Comparison of ENCODE assay signal across 11 cellular contexts in genomic region chr6:43799671-43800623, GRCh38. TPM values are rescaled to one million over a fixed set of nuclear protein-coding genes. Genes with fewer than 3 reads are reported as not detected.
DNase-seq lines count a peak whose midpoint lies in the region; ATAC-seq and TF ChIP-seq lines count a peak whose summit lies in the region.
"Had no signal": no experiment of that assay in that cellular context is flagged by ENCODE, and none has a peak within 500 bp of the region (broad histone marks: within the 10 kb centered on the region; RNA-seq: fewer than 3 reads in every experiment).

No MANE protein-coding gene starts in this region.

- H3K4me3 ChIP-seq in HL-60 (replicated peaks; ENCODE audit: insufficient read depth, low read length), result no peak overlapping the region
- H3K4me3 ChIP-seq in lung, result no peak overlapping the region
- no peak overlapping the region for H3K4me3 ChIP-seq in sigmoid colon
- H3K4me3 ChIP-seq: HAP-1 had no signal

- H3K9me3 ChIP-seq in lung (ENCODE audit: control insufficient read depth in 2 of 2, insufficient read depth in 1 of 2, low read length in 1 of 2), result no peaks in the 10 kb centered on the region
- H3K9me3 ChIP-seq in sigmoid colon, result no peaks in the 10 kb centered on the region
- H3K9me3 ChIP-seq: HAP-1 had no signal

- no peak for TF ChIP-seq POLR2A in sigmoid colon (IDR thresholded peaks at IDR 0.05)

- no peak for ATAC-seq in lung (ENCODE audit: insufficient read depth, low FRiP score)
- no peak for ATAC-seq in HG03520 (IDR thresholded peaks at IDR 0.05; ENCODE audit: unreplicated experiment)

- no peaks in the 10 kb centered on the region for H3K36me3 Mint-ChIP-seq in mesothelial cell of epicardium

- DNase-seq in A172 (ENCODE audit: low spot score) (peak; percentile 53), HL-60 (ENCODE audit: low read depth in 1 of 2, low spot score in 1 of 2) (peak; percentile 52 to 92), SKM-1 treated with dmso at 0.1 percent for 144 hours (lab: John Stamatoyannopoulos, UW; ENCODE audit: unreplicated experiment) (peak; percentile 93), lung (ENCODE audit: low spot score) (no peak), mesothelial cell of epicardium (ENCODE audit: low spot score in 2 of 2, unreplicated experiment in 2 of 2) (no peak), sigmoid colon (no peak), amygdala (lab: John Stamatoyannopoulos, UW) (no peak)
- DNase-seq: central memory CD4-positive, alpha-beta T cell; NCI-H2029 treated with DMSO at 0.1 percent for 48 hours had no signal

- peaks cover 2 to 17% of the 10 kb centered on the region in 2 donors for H3K4me1 ChIP-seq in lung (ENCODE audit: control insufficient read depth in 2 of 2, insufficient read depth in 2 of 2, low read length in 2 of 2)
- no peaks in the 10 kb centered on the region for H3K4me1 ChIP-seq in sigmoid colon
- H3K4me1 ChIP-seq: HAP-1 had no signal

- H3K4me1 Mint-ChIP-seq in mesothelial cell of epicardium, result peaks cover 16% of the 10 kb centered on the region

- no peak for TF ChIP-seq EP300 in sigmoid colon (IDR thresholded peaks at IDR 0.05)

- H3K4me3 Mint-ChIP-seq in mesothelial cell of epicardium, result no peak overlapping the region

- H3K27me3 Mint-ChIP-seq in mesothelial cell of epicardium (ENCODE audit: low read depth), result no peaks in the 10 kb centered on the region

- WGBS in lung, 2 donors, result 30 to 75% methylated on average over 8 of the region's 8 CpGs
- WGBS in sigmoid colon, 2 donors, result 66 to 80% methylated on average over 8 of the region's 8 CpGs

- no peak overlapping the region for H3K27ac Mint-ChIP-seq in mesothelial cell of epicardium

- TF ChIP-seq CTCF in HL-60 (IDR thresholded peaks at IDR 0.05; ENCODE audit: insufficient read depth, low read length) (no peak), lung (IDR thresholded peaks at IDR 0.05; ENCODE audit: control extremely low read depth, extremely low read depth) (no peak), mesothelial cell of epicardium (IDR thresholded peaks at IDR 0.05; ENCODE audit: unreplicated experiment) (no peak), sigmoid colon (IDR thresholded peaks at IDR 0.05) (no peak)

- H3K9me3 Mint-ChIP-seq in mesothelial cell of epicardium, result no peaks in the 10 kb centered on the region

- intact Hi-C loops in sigmoid colon (cut with DNase I), result no loop called here

- H3K36me3 ChIP-seq in lung (ENCODE audit: control insufficient read depth in 2 of 2, insufficient read depth in 2 of 2, low read length in 2 of 2) (no peaks in the 10 kb centered on the region), sigmoid colon (no peaks in the 10 kb centered on the region)
- H3K36me3 ChIP-seq: HAP-1 had no signal

- peak overlapping the region; percentile 92 for H3K27ac ChIP-seq in HL-60 (replicated peaks)
- peak overlapping the region; percentile 72 to 88 for H3K27ac ChIP-seq in lung (ENCODE audit: low read depth in 1 of 2, low read length in 1 of 2)
- no peak overlapping the region for H3K27ac ChIP-seq in sigmoid colon

- H3K27me3 ChIP-seq in HL-60 (ENCODE audit: insufficient read depth, poor library complexity, severe bottlenecking) (no peaks in the 10 kb centered on the region), lung (ENCODE audit: control insufficient read depth, insufficient read depth) (no peaks in the 10 kb centered on the region), sigmoid colon (no peaks in the 10 kb centered on the region)

RNA-seq across cellular contexts. Expression of gene VEGFA, which starts 29.9 kb away (rescaled TPM):
- 29.0 and 35.2 TPM in 2 replicates for total RNA-seq in A172 (2014; rRNA removed; shearing (Covaris generic))
- total RNA-seq in lung, result 100 to 1,000 TPM; 156 to 275 TPM
- 100 to 1,000 TPM in 1 of 2 donors, 10 to 100 TPM in 1; 98.3 to 123 TPM for polyA plus RNA-seq in lung
- total RNA-seq in mesothelial cell of epicardium, result 181 to 186 TPM (median 185 TPM) in 3 replicates
- 10 to 100 TPM; 20.9 to 60.9 (median 28.5) TPM for total RNA-seq in sigmoid colon
- polyA plus RNA-seq in sigmoid colon, result 100 to 1,000 TPM in 1 of 3 donors, 10 to 100 TPM in 2; 11.1 to 111 (median 34.8) TPM

Comparison
In these comparisons a context has a peak if more than half of its experiments do, and no peak if none do; other contexts are left out.
1. DNase-seq: peak in A172 (single experiment), HL-60 (2 of 2) and SKM-1 treated with dmso at 0.1 percent for 144 hours (single experiment); none in lung (single experiment), mesothelial cell of epicardium (0 of 2), sigmoid colon (single experiment) and amygdala (0 of 56).
2. H3K27ac ChIP-seq: peak in HL-60 (single experiment) and lung (2 of 2); none in sigmoid colon (0 of 4).